ENCODE assay signal across 14 cellular contexts in the genomic region with DNA sequence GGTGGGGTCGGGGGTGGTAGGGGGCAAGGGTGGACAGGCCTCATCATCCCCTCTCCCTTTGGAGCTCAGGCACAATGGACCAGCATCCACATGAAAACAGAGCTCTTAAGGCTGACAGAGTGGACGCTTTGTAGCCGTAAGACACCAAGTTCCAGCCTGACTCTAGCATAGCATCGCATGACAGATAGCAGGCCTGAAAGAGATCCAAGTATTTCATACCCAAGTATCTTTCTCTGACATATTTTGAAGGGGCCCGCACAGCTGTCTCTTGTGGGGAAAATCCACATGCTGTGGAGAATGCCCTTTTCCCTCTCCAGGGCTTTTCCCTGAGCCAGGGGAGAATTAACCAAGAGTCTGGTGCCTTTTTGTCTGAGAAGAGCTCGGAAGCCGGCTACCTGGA. TPM values are rescaled to one million over a fixed set of nuclear protein-coding genes. Genes with fewer than 3 reads are reported as not detected.
"Had no signal": no experiment of that assay in that cellular context is flagged by ENCODE, and none has a peak within 500 bp of the region (broad histone marks: within the 10 kb centered on the region; RNA-seq: fewer than 3 reads in every experiment).

No MANE protein-coding gene starts in this region.

- H3K36me3 Mint-ChIP-seq: natural killer cell had no signal

- H3K4me3 ChIP-seq: adrenal gland, mucosa of descending colon, smooth muscle cell had no signal

- H3K4me1 ChIP-seq: adrenal gland had no signal

- H3K36me3 ChIP-seq: adrenal gland had no signal

- H3K4me1 Mint-ChIP-seq: activated CD4-positive, alpha-beta T cell treated with anti-CD3 and anti-CD28 coated beads, Interleukin-2, amount 10 ng/mL, durations not matched to agents 7 days and 5 days; natural killer cell had no signal

- H3K9me3 Mint-ChIP-seq: activated CD4-positive, alpha-beta T cell treated with anti-CD3 and anti-CD28 coated beads, Interleukin-2, amount 10 ng/mL, durations not matched to agents 7 days and 5 days; activated naive CD4-positive, alpha-beta T cell treated with anti-CD3 and anti-CD28 coated beads for 36 hours; activated T-helper 1 cell treated with anti-CD3 and anti-CD28 coated beads, Interleukin-12 subunit alpha, Interleukin-12 subunit beta, Interleukin-2, Interleukin-4 antibody, amounts not matched to agents 30 ng/mL and 10 ng/mL and 1 ng/mL, durations not matched to agents 14 hours and 24 hours and 36 hours; natural killer cell; T-helper 2 cell treated with Interferon-gamma antibody and Interleukin-4, amounts not matched to agents 5 μg/mL and 100 μg/mL, for 36 hours; type B pancreatic cell had no signal

- ATAC-seq: esophagus mucosa; mucosa of descending colon; natural killer cell; stimulated activated naive CD8-positive, alpha-beta T cell treated with anti-CD3 and anti-CD28 coated beads, Interleukin-15, Interleukin-2, amounts not matched to agents 100 U/mL and 50 U/mL, for 24 hours had no signal

- H3K27ac Mint-ChIP-seq: activated CD4-positive, alpha-beta T cell treated with anti-CD3 and anti-CD28 coated beads, Interleukin-2, amount 10 ng/mL, durations not matched to agents 7 days and 5 days; activated naive CD4-positive, alpha-beta T cell treated with anti-CD3 and anti-CD28 coated beads for 36 hours; activated T-helper 1 cell treated with anti-CD3 and anti-CD28 coated beads, Interleukin-12 subunit alpha, Interleukin-12 subunit beta, Interleukin-2, Interleukin-4 antibody, amounts not matched to agents 30 ng/mL and 10 ng/mL and 1 ng/mL, durations not matched to agents 14 hours and 24 hours and 36 hours; natural killer cell; T-helper 2 cell treated with Interferon-gamma antibody and Interleukin-4, amounts not matched to agents 5 μg/mL and 100 μg/mL, for 36 hours; type B pancreatic cell had no signal

- H3K9me3 ChIP-seq: adrenal gland, mucosa of descending colon had no signal

- H3K27ac ChIP-seq: adrenal gland had no signal

- DNase-seq: activated CD4-positive, alpha-beta T cell treated with anti-CD3 and anti-CD28 coated beads, Interleukin-2, amount 10 ng/mL, durations not matched to agents 7 days and 5 days; activated CD8-positive, alpha-beta memory T cell treated with anti-CD3 and anti-CD28 coated beads, Interleukin-2, amount 50 U/mL, for 48 hours; activated naive CD4-positive, alpha-beta T cell treated with anti-CD3 and anti-CD28 coated beads for 36 hours; adrenal gland; mammary epithelial cell; natural killer cell; stimulated activated CD4-positive, alpha-beta T cell treated with anti-CD3 and anti-CD28 coated beads, Interleukin-4, amount 100 ng/mL, for 4 hours; stimulated activated naive CD8-positive, alpha-beta T cell treated with anti-CD3 and anti-CD28 coated beads, Interleukin-15, Interleukin-2, amounts not matched to agents 100 U/mL and 50 U/mL, for 24 hours had no signal

- H3K4me3 Mint-ChIP-seq: activated CD4-positive, alpha-beta T cell treated with anti-CD3 and anti-CD28 coated beads, Interleukin-2, amount 10 ng/mL, durations not matched to agents 7 days and 5 days; activated naive CD4-positive, alpha-beta T cell treated with anti-CD3 and anti-CD28 coated beads for 36 hours; activated T-helper 1 cell treated with anti-CD3 and anti-CD28 coated beads, Interleukin-12 subunit alpha, Interleukin-12 subunit beta, Interleukin-2, Interleukin-4 antibody, amounts not matched to agents 30 ng/mL and 10 ng/mL and 1 ng/mL, durations not matched to agents 14 hours and 24 hours and 36 hours; natural killer cell; T-helper 2 cell treated with Interferon-gamma antibody and Interleukin-4, amounts not matched to agents 5 μg/mL and 100 μg/mL, for 36 hours; type B pancreatic cell had no signal

RNA-seq across cellular contexts. Expression of a gene that starts 51.1 kb away (rescaled TPM):
- total RNA-seq: activated CD4-positive, alpha-beta T cell treated with anti-CD3 and anti-CD28 coated beads, Interleukin-2, amount 10 ng/mL, durations not matched to agents 7 days and 5 days; activated naive CD4-positive, alpha-beta T cell treated with anti-CD3 and anti-CD28 coated beads for 36 hours; activated T-helper 1 cell treated with anti-CD3 and anti-CD28 coated beads, Interleukin-12 subunit alpha, Interleukin-12 subunit beta, Interleukin-2, Interleukin-4 antibody, amounts not matched to agents 30 ng/mL and 10 ng/mL and 1 ng/mL, durations not matched to agents 14 hours and 24 hours and 36 hours had no signal
- polyA plus RNA-seq: mammary epithelial cell had no signal
